ENCODE assay signal across 29 cellular contexts in the genomic region with DNA sequence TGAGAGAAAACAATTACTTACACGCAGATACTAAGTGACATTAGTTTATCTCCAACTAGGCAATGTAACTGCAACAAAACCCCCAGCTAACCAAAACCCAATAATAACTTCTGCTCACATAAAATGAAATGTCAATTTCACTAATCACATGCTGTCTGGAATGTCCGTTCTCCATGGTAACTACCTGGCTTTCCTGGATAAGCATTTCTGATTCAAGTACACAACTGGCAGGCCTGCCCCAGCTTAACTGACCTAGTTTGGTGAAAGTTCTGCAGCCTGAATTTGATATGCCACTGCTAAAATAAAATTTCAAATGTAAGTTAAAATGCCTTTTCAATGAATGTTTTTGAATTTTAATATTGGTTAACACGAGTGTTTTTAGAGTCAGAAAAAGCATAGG.
"Had no signal": no experiment of that assay in that cellular context is flagged by ENCODE, and none has a peak within 500 bp of the region (broad histone marks: within the 10 kb centered on the region; RNA-seq: fewer than 3 reads in every experiment).

No MANE protein-coding gene starts in this region.

- H3K27ac ChIP-seq: adrenal gland, Peyer's patch, SJSA1 had no signal

- H3K4me3 Mint-ChIP-seq: activated CD4-positive, alpha-beta T cell treated with anti-CD3 and anti-CD28 coated beads, Interleukin-2, amount 10 ng/mL, durations not matched to agents 24 days and 14 days; activated CD8-positive, alpha-beta T cell treated with anti-CD3 and anti-CD28 coated beads, Interleukin-2, amount 10 ng/mL, durations not matched to agents 7 days and 5 days; activated naive CD4-positive, alpha-beta T cell treated with anti-CD3 and anti-CD28 coated beads for 36 hours; activated T-cell treated with anti-CD3 and anti-CD28 coated beads, Interleukin-2, amount 50 U/mL, for 24 hours; brain; T-helper 1 cell treated with Interleukin-12 subunit alpha and Interleukin-12 subunit beta and Interleukin-4 antibody, amounts not matched to agents 30 μg/mL and 1 μg/mL, for 36 hours; T-helper 2 cell treated with Interferon-gamma antibody and Interleukin-4, amounts not matched to agents 5 μg/mL and 100 μg/mL, for 36 hours had no signal

- DNase-seq: activated CD4-positive, alpha-beta T cell treated with anti-CD3 and anti-CD28 coated beads, Interleukin-2, amount 10 ng/mL, durations not matched to agents 24 days and 14 days; activated CD4-positive, alpha-beta T cell treated with anti-CD3 and anti-CD28 coated beads, Interleukin-2, amount 50 U/mL, for 4 hours; activated CD8-positive, alpha-beta T cell treated with anti-CD3 and anti-CD28 coated beads, Interleukin-2, amount 10 ng/mL, durations not matched to agents 7 days and 5 days; activated gamma-delta T cell; activated naive CD4-positive, alpha-beta T cell treated with anti-CD3 and anti-CD28 coated beads for 36 hours; activated T-cell treated with anti-CD3 and anti-CD28 coated beads, Interleukin-2, amount 50 U/mL, for 24 hours; adrenal gland; central memory CD4-positive, alpha-beta T cell; Karpas-422; KBM-7; MG63; NCI-H1048; NCI-H1105 treated with DMSO at 0.1 percent for 48 hours; NCI-H1436; NCI-H1694; NCI-H2029; NCI-H345; NCI-H524 treated with DMSO at 0.1 percent for 48 hours; PC-3; Peyer's patch; RPMI8226; SHP77 treated with DMSO at 0.1 percent for 48 hours; SK-N-SH had no signal

- ATAC-seq: activated CD8-positive, alpha-beta T cell treated with anti-CD3 and anti-CD28 coated beads, Interleukin-2, amount 10 ng/mL, durations not matched to agents 7 days and 5 days; activated naive CD4-positive, alpha-beta T cell treated with anti-CD3 and anti-CD28 coated beads, Interleukin-2, amount 50 U/mL, for 72 hours; PC-3 had no signal

- H3K27me3 Mint-ChIP-seq: activated CD4-positive, alpha-beta T cell treated with anti-CD3 and anti-CD28 coated beads, Interleukin-2, amount 10 ng/mL, durations not matched to agents 24 days and 14 days; activated T-cell treated with anti-CD3 and anti-CD28 coated beads, Interleukin-2, amount 50 U/mL, for 24 hours; brain had no signal

- H3K36me3 Mint-ChIP-seq: activated naive CD4-positive, alpha-beta T cell treated with anti-CD3 and anti-CD28 coated beads, Interleukin-2, amount 50 U/mL, for 72 hours; brain had no signal

- H3K27ac Mint-ChIP-seq: activated CD4-positive, alpha-beta T cell treated with anti-CD3 and anti-CD28 coated beads, Interleukin-2, amount 10 ng/mL, durations not matched to agents 24 days and 14 days; activated CD8-positive, alpha-beta T cell treated with anti-CD3 and anti-CD28 coated beads, Interleukin-2, amount 10 ng/mL, durations not matched to agents 7 days and 5 days; activated naive CD4-positive, alpha-beta T cell treated with anti-CD3 and anti-CD28 coated beads for 36 hours; activated naive CD4-positive, alpha-beta T cell treated with anti-CD3 and anti-CD28 coated beads, Interleukin-2, amount 50 U/mL, for 72 hours; activated T-cell treated with anti-CD3 and anti-CD28 coated beads, Interleukin-2, amount 50 U/mL, for 24 hours; activated T-helper 2 cell treated with anti-CD3 and anti-CD28 coated beads, Interferon-gamma antibody, Interleukin-2, Interleukin-4, amounts not matched to agents 10 μg/mL and 5 μg/mL and 100 μg/mL, durations not matched to agents 14 hours and 24 hours and 36 hours; T-helper 1 cell treated with Interleukin-12 subunit alpha and Interleukin-12 subunit beta and Interleukin-4 antibody, amounts not matched to agents 30 μg/mL and 1 μg/mL, for 36 hours; T-helper 2 cell treated with Interferon-gamma antibody and Interleukin-4, amounts not matched to agents 5 μg/mL and 100 μg/mL, for 36 hours had no signal

- H3K4me1 Mint-ChIP-seq: activated CD4-positive, alpha-beta T cell treated with anti-CD3 and anti-CD28 coated beads, Interleukin-2, amount 10 ng/mL, durations not matched to agents 24 days and 14 days had no signal

- H3K9me3 ChIP-seq: adrenal gland, MG63, Peyer's patch, SJSA1, SK-N-SH had no signal

- H3K9me3 Mint-ChIP-seq: activated CD4-positive, alpha-beta T cell treated with anti-CD3 and anti-CD28 coated beads, Interleukin-2, amount 10 ng/mL, durations not matched to agents 24 days and 14 days; activated naive CD4-positive, alpha-beta T cell treated with anti-CD3 and anti-CD28 coated beads for 36 hours; activated naive CD4-positive, alpha-beta T cell treated with anti-CD3 and anti-CD28 coated beads, Interleukin-2, amount 50 U/mL, for 72 hours; activated T-cell treated with anti-CD3 and anti-CD28 coated beads, Interleukin-2, amount 50 U/mL, for 24 hours; activated T-helper 2 cell treated with anti-CD3 and anti-CD28 coated beads, Interferon-gamma antibody, Interleukin-2, Interleukin-4, amounts not matched to agents 10 μg/mL and 5 μg/mL and 100 μg/mL, durations not matched to agents 14 hours and 24 hours and 36 hours; brain; T-helper 1 cell treated with Interleukin-12 subunit alpha and Interleukin-12 subunit beta and Interleukin-4 antibody, amounts not matched to agents 30 μg/mL and 1 μg/mL, for 36 hours; T-helper 2 cell treated with Interferon-gamma antibody and Interleukin-4, amounts not matched to agents 5 μg/mL and 100 μg/mL, for 36 hours had no signal

- H3K4me1 ChIP-seq: adrenal gland, Peyer's patch, SJSA1 had no signal

- H3K36me3 ChIP-seq: adrenal gland, MG63, Peyer's patch, SJSA1 had no signal

- H3K4me3 ChIP-seq: adrenal gland, MG63, Peyer's patch, SJSA1 had no signal

- H3K27me3 ChIP-seq: adrenal gland, MG63, Peyer's patch, SJSA1 had no signal
